Comparison of ENCODE assay signal across 12 cellular contexts in the genomic region with DNA sequence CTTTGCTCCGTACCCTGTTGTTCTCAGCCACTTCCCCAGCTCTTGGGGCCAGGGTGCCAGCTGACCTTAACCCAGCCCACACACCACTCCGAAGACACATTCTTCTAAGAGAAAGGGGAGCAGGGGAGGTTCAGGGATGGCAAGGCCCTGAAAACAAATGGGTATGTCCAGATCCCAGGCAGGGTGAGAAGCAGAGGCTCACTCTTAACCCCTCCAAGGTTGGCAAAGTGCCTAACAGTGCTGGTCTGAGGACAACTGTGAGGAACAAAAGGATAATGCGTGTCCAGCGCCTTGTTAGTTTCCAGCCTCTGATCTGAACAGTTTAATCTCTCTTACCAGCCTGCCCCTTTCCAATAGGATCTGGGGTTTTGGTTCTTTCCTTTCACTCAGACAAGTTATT. TPM values are rescaled to one million over a fixed set of nuclear protein-coding genes. Genes with fewer than 3 reads are reported as not detected.
DNase-seq lines count a peak whose midpoint lies in the region; TF ChIP-seq lines count a peak whose summit lies in the region.
"Had no signal": no experiment of that assay in that cellular context is flagged by ENCODE, and none has a peak within 500 bp of the region (broad histone marks: within the 10 kb centered on the region; RNA-seq: fewer than 3 reads in every experiment).

No MANE protein-coding gene starts in this region.

- H3K79me2 ChIP-seq in OCI-LY1 (ENCODE audit: insufficient read depth, low read length) = no peaks in the 10 kb centered on the region

- H3K4me2 ChIP-seq in OCI-LY1 (ENCODE audit: low read length) (peak overlapping the region; percentile 71; the same call in 1 of the 2 replicates), skeletal muscle satellite cell (ENCODE audit: low read length) (peak overlapping the region; percentile 97)

- H3K9ac ChIP-seq in OCI-LY1 (ENCODE audit: low read length) (no peak overlapping the region), skeletal muscle satellite cell (ENCODE audit: low read depth, low read length) (no peak overlapping the region)

- no peaks in the 10 kb centered on the region for H3F3A ChIP-seq in OCI-LY1 (ENCODE audit: insufficient read depth, low read length)

- H3K36me3 ChIP-seq in OCI-LY1 (ENCODE audit: insufficient read depth, low read length) (peaks cover 31% of the 10 kb centered on the region), skeletal muscle satellite cell (ENCODE audit: insufficient read depth, low read length) (peaks cover 38% of the 10 kb centered on the region), H7 (replicated peaks; ENCODE audit: control insufficient read depth, insufficient read depth, low read length) (no peaks in the 10 kb centered on the region; the same call in 1 of the 2 replicates)

- H3K27ac ChIP-seq in OCI-LY1 (ENCODE audit: low read depth, low read length, poor library complexity, severe bottlenecking) = no peak overlapping the region

- H3K4me1 ChIP-seq in OCI-LY1 (ENCODE audit: insufficient read depth, low read length, severe bottlenecking) = peaks cover 6% of the 10 kb centered on the region
- peaks cover 9% of the 10 kb centered on the region for H3K4me1 ChIP-seq in skeletal muscle satellite cell (ENCODE audit: control insufficient read depth, insufficient read depth, low read length)

- no peak overlapping the region for H2AFZ ChIP-seq in OCI-LY1 (ENCODE audit: low read length)

- peak; percentile 45 for DNase-seq in activated effector memory CD4-positive, alpha-beta T cell treated with anti-CD3 and anti-CD28 coated beads, Interleukin-2, amount 50 U/mL, for 16 hours
- DNase-seq in activated effector memory CD4-positive, alpha-beta T cell treated with Interleukin-2 at 50 U/mL for 16 hours = no peak
- DNase-seq in fibroblast of pulmonary artery (ENCODE audit: low read depth) (no peak), epidermal melanocyte (ENCODE audit: insufficient read length, low spot score) (no peak), H7 (no peak), NCI-H2107 treated with DMSO at 0.1 percent for 48 hours (lab: John Stamatoyannopoulos, UW; ENCODE audit: unreplicated experiment) (no peak)
- DNase-seq: C1 segment of cervical spinal cord; NCI-H1048; NCI-H446; stimulated activated naive CD8-positive, alpha-beta T cell treated with anti-CD3 and anti-CD28 coated beads, Interleukin-15, amount 100 ng/mL, for 72 hours had no signal

- H4K20me1 ChIP-seq in OCI-LY1 (ENCODE audit: insufficient read depth, low read length) = no peaks in the 10 kb centered on the region

- H3K4me3 ChIP-seq in OCI-LY1 (ENCODE audit: low read depth, low read length, poor library complexity, severe bottlenecking) (no peak overlapping the region), fibroblast of pulmonary artery (replicated peaks; ENCODE audit: low read depth, low read length) (peak overlapping the region; percentile 79), skeletal muscle satellite cell (ENCODE audit: low read length) (peak overlapping the region; percentile 89), H7 (ENCODE audit: insufficient read depth, low read depth, low read length) (no peak overlapping the region)

- H3K27me3 ChIP-seq in OCI-LY1 (ENCODE audit: insufficient read depth, low read length) (no peaks in the 10 kb centered on the region), skeletal muscle satellite cell (ENCODE audit: control insufficient read depth, insufficient read depth, low read length) (no peaks in the 10 kb centered on the region), H7 (ENCODE audit: control insufficient read depth, insufficient read depth, low read length) (peaks cover 2% of the 10 kb centered on the region)

- H3K9me2 ChIP-seq in OCI-LY1 (ENCODE audit: low read depth, low read length) = no peaks in the 10 kb centered on the region

- TF ChIP-seq CTCF in OCI-LY1 (IDR thresholded peaks at IDR 0.05; ENCODE audit: low read length) (no peak), fibroblast of pulmonary artery (IDR thresholded peaks at IDR 0.05; ENCODE audit: low read length, missing control alignments) (no peak)

- H3K9me3 ChIP-seq in OCI-LY1 (ENCODE audit: low read length) = peaks cover 14% of the 10 kb centered on the region
- no peaks in the 10 kb centered on the region for H3K9me3 ChIP-seq in skeletal muscle satellite cell (replicated peaks; ENCODE audit: low read length)

RNA-seq across cellular contexts. Expression of a gene that starts 1.5 kb away (rescaled TPM):
- total RNA-seq in skeletal muscle satellite cell (2012; rRNA removed) = 12.5 and 15.2 TPM in 2 replicates
- total RNA-seq in H7 (2014; rRNA removed; shearing (Covaris generic)) = 5.4 and 9.8 TPM in 2 replicates

RNA-seq across cellular contexts. Expression of a gene that starts 40.3 kb away (rescaled TPM):
- total RNA-seq in skeletal muscle satellite cell (2012; rRNA removed) = 36.5 and 40.6 TPM in 2 replicates
- 47.1 and 51.1 TPM in 2 replicates for total RNA-seq in H7 (2014; rRNA removed; shearing (Covaris generic))

RNA-seq across cellular contexts. Expression of a gene that starts 54.0 kb away (rescaled TPM):
- total RNA-seq in skeletal muscle satellite cell (2012; rRNA removed) = 2.3 and 3.5 TPM in 2 replicates
- 5.0 and 5.5 TPM in 2 replicates for total RNA-seq in H7 (2014; rRNA removed; shearing (Covaris generic))

Comparison
In these comparisons a context has a peak if more than half of its experiments do, and no peak if none do; other contexts are left out.
1. H3K4me3 ChIP-seq: peak in fibroblast of pulmonary artery (single experiment) and skeletal muscle satellite cell (single experiment); none in OCI-LY1 (single experiment) and H7 (single experiment).